ENCODE assay signal across 29 cellular contexts in the genomic region with DNA sequence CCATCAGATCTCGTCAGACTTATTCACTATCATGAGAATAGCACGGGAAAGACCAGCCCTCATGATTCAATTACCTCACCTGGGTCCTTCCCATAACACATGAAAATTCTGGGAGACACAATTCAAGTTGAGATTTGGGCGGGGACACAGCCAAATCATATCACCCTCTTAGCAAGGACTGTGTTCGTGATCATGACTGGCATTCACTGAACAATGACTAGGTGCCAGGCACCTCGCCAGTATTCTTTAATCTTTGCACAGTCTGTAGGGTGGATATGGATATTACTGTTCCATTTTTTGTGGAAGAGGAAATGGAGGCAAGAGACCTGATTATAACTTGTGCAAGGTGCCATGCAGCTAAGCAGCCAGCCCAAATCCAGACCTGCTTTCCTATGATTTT.
DNase-seq lines count a peak whose midpoint lies in the region; ATAC-seq, FAIRE-seq and TF ChIP-seq lines count a peak whose summit lies in the region.
"Had no signal": no experiment of that assay in that cellular context is flagged by ENCODE, and none has a peak within 500 bp of the region (broad histone marks: within the 10 kb centered on the region; RNA-seq: fewer than 3 reads in every experiment).

No MANE protein-coding gene starts in this region.

- H3K9me3 ChIP-seq in A549 = no peaks in the 10 kb centered on the region
- H3K9me3 ChIP-seq: BE2C, HAP-1, SK-N-SH, testis, uterus had no signal

- H3K4me1 Mint-ChIP-seq in HFFc6 (ENCODE audit: low read depth) = peaks cover 94% of the 10 kb centered on the region
- peaks cover 77% of the 10 kb centered on the region for H3K4me1 Mint-ChIP-seq in mesothelial cell of epicardium
- H3K4me1 Mint-ChIP-seq in naive thymus-derived CD8-positive, alpha-beta T cell = peaks cover 38 to 87% (median 69%) of the 10 kb centered on the region in 4 donors

- H3K36me3 Mint-ChIP-seq in HFFc6 (ENCODE audit: low read depth) (peaks cover 26% of the 10 kb centered on the region), mesothelial cell of epicardium (no peaks in the 10 kb centered on the region)
- H3K36me3 Mint-ChIP-seq in naive thymus-derived CD8-positive, alpha-beta T cell = peaks cover 0 to 11% (median 7%) of the 10 kb centered on the region in 3 donors

- TF ChIP-seq POLR2A in A549 (IDR thresholded peaks at IDR 0.05; ENCODE audit: low read length) = no peak

- no peak for ATAC-seq in A549
- ATAC-seq in naive thymus-derived CD8-positive, alpha-beta T cell = no peak
- ATAC-seq: naive thymus-derived CD4-positive, alpha-beta T cell had no signal

- TF ChIP-seq CTCF in A549 (IDR thresholded peaks at IDR 0.05) (no peak), HFFc6 (IDR thresholded peaks at IDR 0.05) (no peak), bronchial epithelial cell (IDR thresholded peaks at IDR 0.05; ENCODE audit: insufficient read depth, low read length, severe bottlenecking) (no peak), mesothelial cell of epicardium (IDR thresholded peaks at IDR 0.05; ENCODE audit: unreplicated experiment) (no peak)

- no peak for DNase-seq in A549 (ENCODE audit: low read depth in 1 of 2, low spot score in 1 of 2)
- no peak for DNase-seq in HFFc6
- DNase-seq in bronchial epithelial cell (ENCODE audit: low read depth) = peak; percentile 66
- no peak for DNase-seq in mesothelial cell of epicardium (ENCODE audit: low spot score in 2 of 2, unreplicated experiment in 2 of 2)
- DNase-seq in OCI-M1 (lab: John Stamatoyannopoulos, UW) = no peak
- DNase-seq in NCI-H2227 treated with DMSO at 0.1 percent for 48 hours (lab: John Stamatoyannopoulos, UW) = no peak
- no peak for DNase-seq in stimulated activated naive CD4-positive, alpha-beta T cell (lab: John Stamatoyannopoulos, UW)
- DNase-seq in naive thymus-derived CD8-positive, alpha-beta T cell = no peak
- DNase-seq: activated effector memory CD4-positive, alpha-beta T cell treated with anti-CD3 and anti-CD28 coated beads, Interleukin-2, amount 50 U/mL, for 16 hours; activated naive CD8-positive, alpha-beta T cell treated with anti-CD3 and anti-CD28 coated beads, Interleukin-2, amount 10 ng/mL, durations not matched to agents 7 days and 5 days; activated T-cell treated with anti-CD3 and anti-CD28 coated beads, Interleukin-2, amount 50 U/mL, for 24 hours; aorta; BE2C; DMS53; effector CD8-positive, alpha-beta T cell; foreskin fibroblast; head of caudate nucleus; Karpas-422; kidney; naive thymus-derived CD4-positive, alpha-beta T cell; NCI-H1417 treated with DMSO at 0.1 percent for 48 hours; NCI-H2081; nucleus accumbens; SK-N-SH; stimulated activated naive CD4-positive, alpha-beta T cell treated with Interleukin-2 at 50 U/mL for 16 hours; testis; uterus had no signal

- POLR2A ChIA-PET in A549 (lab: Yijun Ruan, JAX) = interaction anchor here (0.6 to 0.7 kb wide), 2 partner anchors 76 to 574 kb away, joined by 3 to 6 read pairs; no protein-coding TSS in a partner anchor
- POLR2A ChIA-PET in naive thymus-derived CD8-positive, alpha-beta T cell (lab: Charles Lee) = no interaction called here

- peak overlapping the region; percentile 99 for H3K27ac Mint-ChIP-seq in HFFc6
- H3K27ac Mint-ChIP-seq in mesothelial cell of epicardium = peak overlapping the region; percentile 100
- no peak overlapping the region for H3K27ac Mint-ChIP-seq in naive thymus-derived CD8-positive, alpha-beta T cell
- H3K27ac Mint-ChIP-seq: activated naive CD8-positive, alpha-beta T cell treated with anti-CD3 and anti-CD28 coated beads, Interleukin-2, amount 10 ng/mL, durations not matched to agents 7 days and 5 days; activated T-cell treated with anti-CD3 and anti-CD28 coated beads, Interleukin-2, amount 50 U/mL, for 24 hours had no signal

- H3K27me3 Mint-ChIP-seq in HFFc6 (ENCODE audit: insufficient read depth) = peaks cover 5% of the 10 kb centered on the region; the same call in 1 of the 2 replicates
- no peaks in the 10 kb centered on the region for H3K27me3 Mint-ChIP-seq in mesothelial cell of epicardium (ENCODE audit: low read depth)
- H3K27me3 Mint-ChIP-seq in naive thymus-derived CD8-positive, alpha-beta T cell = no peaks in the 10 kb centered on the region
- H3K27me3 Mint-ChIP-seq: activated naive CD8-positive, alpha-beta T cell treated with anti-CD3 and anti-CD28 coated beads, Interleukin-2, amount 10 ng/mL, durations not matched to agents 7 days and 5 days; activated T-cell treated with anti-CD3 and anti-CD28 coated beads, Interleukin-2, amount 50 U/mL, for 24 hours; naive thymus-derived CD4-positive, alpha-beta T cell had no signal

- WGBS in A549 (ENCODE audit: missing lambda C conversion rate) = 68% methylated on average over 5 of the region's 5 CpGs

- TF ChIP-seq RAD21 in A549 (conservative IDR thresholded peaks at IDR 0.05 in 1 of 2, IDR thresholded peaks at IDR 0.05 in 1 of 2) = no peak

- no peaks in the 10 kb centered on the region for H3K27me3 ChIP-seq in bronchial epithelial cell (ENCODE audit: control insufficient read depth, insufficient read depth, low read length)
- H3K27me3 ChIP-seq: BE2C, testis, uterus had no signal

- H3K4me3 ChIP-seq in A549 (no peak overlapping the region), bronchial epithelial cell (ENCODE audit: low read depth, low read length) (no peak overlapping the region)
- H3K4me3 ChIP-seq: HAP-1, testis, uterus had no signal

- peak overlapping the region; percentile 87 to 92; a peak in 5 of 6 replicates for H3K27ac ChIP-seq in A549
- H3K27ac ChIP-seq: testis had no signal

- FAIRE-seq in A549 (lab: Jason Lieb, UNC) (no peak), bronchial epithelial cell (lab: Jason Lieb, UNC) (no peak)
- FAIRE-seq: colon, kidney had no signal

- TF ChIP-seq EP300 in A549 (IDR thresholded peaks at IDR 0.05) = no peak

- H3K4me3 Mint-ChIP-seq in HFFc6 (peak overlapping the region; percentile 86; the same call in 1 of the 2 replicates), mesothelial cell of epicardium (no peak overlapping the region)
- H3K4me3 Mint-ChIP-seq in naive thymus-derived CD8-positive, alpha-beta T cell = no peak overlapping the region
- H3K4me3 Mint-ChIP-seq: activated naive CD8-positive, alpha-beta T cell treated with anti-CD3 and anti-CD28 coated beads, Interleukin-2, amount 10 ng/mL, durations not matched to agents 7 days and 5 days; activated T-cell treated with anti-CD3 and anti-CD28 coated beads, Interleukin-2, amount 50 U/mL, for 24 hours had no signal

- H3K9me3 Mint-ChIP-seq in HFFc6 = no peaks in the 10 kb centered on the region
- no peaks in the 10 kb centered on the region for H3K9me3 Mint-ChIP-seq in mesothelial cell of epicardium
- no peaks in the 10 kb centered on the region for H3K9me3 Mint-ChIP-seq in naive thymus-derived CD8-positive, alpha-beta T cell
- H3K9me3 Mint-ChIP-seq: activated T-cell treated with anti-CD3 and anti-CD28 coated beads, Interleukin-2, amount 50 U/mL, for 24 hours; naive thymus-derived CD4-positive, alpha-beta T cell had no signal

- CTCF ChIA-PET in A549 (lab: Yijun Ruan, JAX) = interaction anchor here (1.2 to 1.6 kb wide), 2 partner anchors 53 to 125 kb away, joined by 3 to 4 read pairs; no protein-coding TSS in a partner anchor

- H3K36me3 ChIP-seq in bronchial epithelial cell (ENCODE audit: control insufficient read depth, insufficient read depth, low read length) = no peaks in the 10 kb centered on the region
- H3K36me3 ChIP-seq: HAP-1, uterus had no signal

- peaks cover 97% of the 10 kb centered on the region for H3K4me1 ChIP-seq in A549

- H3K4me2 ChIP-seq in A549 = peak overlapping the region; percentile 91
- H3K4me2 ChIP-seq: SK-N-SH had no signal

TF ChIP-seq in A549, 52 proteins besides CTCF, POLR2A, EP300 and RAD21:
- TF ChIP-seq NPAS2 (CRISPR knock-in tag; IDR thresholded peaks at IDR 0.05; ENCODE audit: borderline replicate concordance) (no peak), FOXS1 (CRISPR knock-in tag; IDR thresholded peaks at IDR 0.05) (no peak), EHF (CRISPR knock-in tag; IDR thresholded peaks at IDR 0.05) (no peak), NR3C1 (IDR thresholded peaks at IDR 0.05) (no peak), KDM5A (IDR thresholded peaks at IDR 0.05) (no peak), MAZ (IDR thresholded peaks at IDR 0.05; ENCODE audit: borderline replicate concordance, low read depth, low read length) (no peak), MAFK (IDR thresholded peaks at IDR 0.05; ENCODE audit: partially characterized antibody) (no peak)
- TF ChIP-seq, protein P1, sequence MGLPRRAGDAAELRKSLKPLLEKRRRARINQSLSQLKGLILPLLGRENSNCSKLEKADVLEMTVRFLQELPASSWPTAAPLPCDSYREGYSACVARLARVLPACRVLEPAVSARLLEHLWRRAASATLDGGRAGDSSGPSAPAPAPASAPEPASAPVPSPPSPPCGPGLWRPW (IDR thresholded peaks at IDR 0.05) = no peak

Comparison
In these comparisons a context has a peak if more than half of its experiments do, and no peak if none do; other contexts are left out.
1. H3K27ac Mint-ChIP-seq: peak in HFFc6 (single experiment) and mesothelial cell of epicardium (single experiment); none in naive thymus-derived CD8-positive, alpha-beta T cell (0 of 10).